13 cellular contexts compared by ENCODE assay signal in genomic region chr16:49453983-49454382, GRCh38.
"Had no signal": no experiment of that assay in that cellular context is flagged by ENCODE, and none has a peak within 500 bp of the region (broad histone marks: within the 10 kb centered on the region; RNA-seq: fewer than 3 reads in every experiment).

No MANE protein-coding gene starts in this region.

- DNase-seq: activated CD4-positive, alpha-beta memory T cell treated with anti-CD3 and anti-CD28 coated beads for 36 hours; activated CD8-positive, alpha-beta memory T cell treated with anti-CD3 and anti-CD28 coated beads, Interleukin-2, amount 10 ng/mL, durations not matched to agents 7 days and 5 days; mesendoderm; nucleus accumbens; right cardiac atrium; stimulated activated CD4-positive, alpha-beta T cell treated with anti-CD3 and anti-CD28 coated beads, Interleukin-1b, Interleukin-23, amount 100 ng/mL, for 48 hours; stomach; SW 1271 had no signal

- H3K4me3 ChIP-seq: cardiac muscle cell, esophagus muscularis mucosa, stomach had no signal

- H3K9me3 ChIP-seq: esophagus muscularis mucosa, stomach had no signal

- H3K4me1 ChIP-seq: esophagus muscularis mucosa, stomach had no signal

- ATAC-seq: activated CD4-positive, CD25-positive, alpha-beta regulatory T cell treated with anti-CD3 and anti-CD28 coated beads, Interleukin-2, amount 50 U/mL, for 24 hours; activated CD8-positive, alpha-beta memory T cell treated with anti-CD3 and anti-CD28 coated beads, Interleukin-2, amount 10 ng/mL, durations not matched to agents 7 days and 5 days; activated naive CD4-positive, alpha-beta T cell treated with anti-CD3 and anti-CD28 coated beads, Interleukin-2, amount 50 U/mL, for 72 hours; right cardiac atrium had no signal

- H3K36me3 ChIP-seq: cardiac muscle cell, esophagus muscularis mucosa, stomach had no signal

- H3K27ac ChIP-seq: cardiac muscle cell, esophagus muscularis mucosa, stomach had no signal

- H3K27me3 ChIP-seq: cardiac muscle cell had no signal

- FAIRE-seq: colon had no signal
